In genomic region chr3:45546223-45546622, GRCh38 we compare ENCODE assay signal across 13 cellular contexts. TPM values are rescaled to one million over a fixed set of nuclear protein-coding genes. Genes with fewer than 3 reads are reported as not detected.
DNase-seq lines count a peak whose midpoint lies in the region; ATAC-seq and TF ChIP-seq lines count a peak whose summit lies in the region.
"Had no signal": no experiment of that assay in that cellular context is flagged by ENCODE, and none has a peak within 500 bp of the region (broad histone marks: within the 10 kb centered on the region; RNA-seq: fewer than 3 reads in every experiment).

No MANE protein-coding gene starts in this region.

- H3K27me3 ChIP-seq in right atrium auricular region (no peaks in the 10 kb centered on the region), heart left ventricle (no peaks in the 10 kb centered on the region), upper lobe of left lung (no peaks in the 10 kb centered on the region)
- H3K27me3 ChIP-seq: ovary had no signal

- TF ChIP-seq POLR2A in heart left ventricle (IDR thresholded peaks at IDR 0.05) (no peak), upper lobe of left lung (IDR thresholded peaks at IDR 0.05) (no peak)

- TF ChIP-seq CTCF in right atrium auricular region (IDR thresholded peaks at IDR 0.05): no peak
- TF ChIP-seq CTCF in heart left ventricle (IDR thresholded peaks at IDR 0.05): no peak
- no peak for TF ChIP-seq CTCF in upper lobe of left lung (IDR thresholded peaks at IDR 0.05)

- no peak overlapping the region for H3K4me3 ChIP-seq in right atrium auricular region
- H3K4me3 ChIP-seq in heart left ventricle: no peak overlapping the region
- no peak overlapping the region for H3K4me3 ChIP-seq in mesodermal cell (ENCODE audit: extremely low read depth, insufficient read depth, low read length, poor library complexity, severe bottlenecking)
- no peak overlapping the region for H3K4me3 ChIP-seq in upper lobe of left lung
- H3K4me3 ChIP-seq: ovary, thoracic aorta had no signal

- peaks cover 0 to 55% of the 10 kb centered on the region in 2 donors for H3K4me1 ChIP-seq in right atrium auricular region
- peaks cover 4 to 77% (median 34%) of the 10 kb centered on the region in 12 donors for H3K4me1 ChIP-seq in heart left ventricle
- peaks cover 28% of the 10 kb centered on the region for H3K4me1 ChIP-seq in mesodermal cell (ENCODE audit: control insufficient read depth, insufficient read depth, low read length, poor library complexity, severe bottlenecking)
- H3K4me1 ChIP-seq in upper lobe of left lung: peaks cover 43 to 57% (median 50%) of the 10 kb centered on the region in 4 donors

- peak overlapping the region; percentile 34 to 35 for H3K27ac ChIP-seq in right atrium auricular region
- H3K27ac ChIP-seq in heart left ventricle: peak overlapping the region in 5 of 12 donors; percentile 8 to 83 (median 24)
- H3K27ac ChIP-seq in cingulate gyrus (ENCODE audit: low read depth, low read length): peak overlapping the region; percentile 87
- H3K27ac ChIP-seq in mesodermal cell (ENCODE audit: low read depth, low read length, severe bottlenecking): peak overlapping the region; percentile 64
- peak overlapping the region; percentile 33 to 75 (median 73) for H3K27ac ChIP-seq in upper lobe of left lung
- H3K27ac ChIP-seq: ovary had no signal

- H3K9me3 ChIP-seq in right atrium auricular region (no peaks in the 10 kb centered on the region), heart left ventricle (no peaks in the 10 kb centered on the region), mesodermal cell (ENCODE audit: control insufficient read depth, low read length) (no peaks in the 10 kb centered on the region), upper lobe of left lung (no peaks in the 10 kb centered on the region)
- H3K9me3 ChIP-seq: ovary, thoracic aorta had no signal

- TF ChIP-seq EP300 in upper lobe of left lung (IDR thresholded peaks at IDR 0.05): no peak

- WGBS in heart left ventricle, 4 donors: 88 to 91% (median 89%) methylated on average over 4 of the region's 4 CpGs
- WGBS in mesodermal cell (ENCODE audit: insufficient coverage in 2 of 2), 2 experiments: 80 to 91% methylated on average over 1 to 3 of the region's 4 CpGs
- 61 to 73% methylated on average over 4 of the region's 4 CpGs for WGBS in upper lobe of left lung, 2 donors

- ATAC-seq in heart left ventricle (no peak), upper lobe of left lung (ENCODE audit: low FRiP score in 2 of 2) (no peak), sciatic nerve (no peak)
- ATAC-seq: Right ventricle myocardium inferior, T-cell had no signal

- DNase-seq in right atrium auricular region (ENCODE audit: low spot score): no peak
- DNase-seq in heart left ventricle: no peak
- no peak for DNase-seq in upper lobe of left lung
- DNase-seq in sciatic nerve (ENCODE audit: low spot score): no peak
- no peak for DNase-seq in stimulated activated CD4-positive, alpha-beta T cell treated with anti-CD3 and anti-CD28 coated beads, Interleukin-2, amount 100 ng/mL, for 48 hours
- no peak for DNase-seq in NCI-H2029 (lab: John Stamatoyannopoulos, UW)
- DNase-seq: NCI-H2029 treated with DMSO at 0.1 percent for 48 hours, ovary had no signal

- intact Hi-C loops in heart left ventricle (cut with DNase I) (loop anchor here in 1 of 10 donors (5.0 kb wide), 1 partner anchor 36 kb away; no protein-coding TSS in a partner anchor), sciatic nerve (cut with DNase I) (no loop called here)

- no peaks in the 10 kb centered on the region for H3K36me3 ChIP-seq in right atrium auricular region
- peaks cover 0 to 8% (median 0%) of the 10 kb centered on the region in 9 donors for H3K36me3 ChIP-seq in heart left ventricle
- peaks cover 23% of the 10 kb centered on the region for H3K36me3 ChIP-seq in mesodermal cell (ENCODE audit: control insufficient read depth, insufficient read depth, low read length)
- H3K36me3 ChIP-seq in upper lobe of left lung: peaks cover 0 to 7% (median 0%) of the 10 kb centered on the region in 4 donors
- H3K36me3 ChIP-seq: ovary, thoracic aorta had no signal

RNA-seq across cellular contexts. Expression of gene LIMD1, which starts 48.3 kb away (rescaled TPM):
- 10 to 100 TPM; 15.8 to 19.4 TPM for total RNA-seq in right atrium auricular region
- 10 to 100 TPM; 24.8 to 42.8 (median 32.9) TPM for total RNA-seq in heart left ventricle
- polyA plus RNA-seq in heart left ventricle: 10 to 100 TPM; 14.4 to 17.7 TPM
- polyA plus RNA-seq in mesodermal cell (2013, experiment 1 of 2): 14.0 TPM
- 8.5 TPM for polyA plus RNA-seq in mesodermal cell (2013, experiment 2 of 2)
- total RNA-seq in upper lobe of left lung: 100 to 1,000 TPM in 2 of 6 donors, 10 to 100 TPM in 4; 78.6 to 176 (median 87.8) TPM
- 52.0 TPM for total RNA-seq in sciatic nerve
